Comparison of ENCODE assay signal across 8 cellular contexts in genomic region chr3:97763586-97764148, GRCh38. TPM values are rescaled to one million over a fixed set of nuclear protein-coding genes. Genes with fewer than 3 reads are reported as not detected.
A peak's percentile ranks its signal among the peaks of the same experiment; 100 is the strongest.
DNase-seq lines count a peak whose midpoint lies in the region; ATAC-seq and TF ChIP-seq lines count a peak whose summit lies in the region.

No MANE protein-coding gene starts in this region.

- no peak for TF ChIP-seq POLR2A in tibial nerve (IDR thresholded peaks at IDR 0.05)

- TF ChIP-seq EP300 in tibial nerve (IDR thresholded peaks at IDR 0.05) = no peak

- no peaks in the 10 kb centered on the region for H3K9me3 Mint-ChIP-seq in activated naive CD8-positive, alpha-beta T cell (ENCODE audit: low read depth)

- no peaks in the 10 kb centered on the region for H3K36me3 ChIP-seq in cardiac muscle cell
- H3K36me3 ChIP-seq in tibial nerve = peaks cover 0 to 2% (median 0%) of the 10 kb centered on the region in 3 donors

- H3K27me3 Mint-ChIP-seq in activated naive CD8-positive, alpha-beta T cell = peaks cover 2% of the 10 kb centered on the region

- peak in 1 of 2 donors; percentile 1 for DNase-seq in cardiac muscle cell (ENCODE audit: low read depth in 1 of 2, low spot score in 1 of 2)
- DNase-seq in cardiac septum (ENCODE audit: low spot score) = no peak
- DNase-seq in left kidney (ENCODE audit: low read depth, low spot score) = peak; percentile 29
- no peak for DNase-seq in tibial nerve (ENCODE audit: low spot score in 2 of 2)
- no peak for DNase-seq in GOT3 (lab: John Stamatoyannopoulos, UW)
- DNase-seq in stimulated activated CD4-positive, alpha-beta T cell treated with anti-CD3 and anti-CD28 coated beads, Interleukin-4, amount 100 ng/mL, for 1 hour = no peak

- peak overlapping the region; percentile 92 for H3K27ac Mint-ChIP-seq in activated naive CD8-positive, alpha-beta T cell

- H3K27ac ChIP-seq in cardiac muscle cell (peak overlapping the region; percentile 76), tibial nerve (peak overlapping the region; percentile 14 to 85 (median 52))

- no peaks in the 10 kb centered on the region for H3K27me3 ChIP-seq in cardiac muscle cell
- no peaks in the 10 kb centered on the region for H3K27me3 ChIP-seq in tibial nerve

- intact Hi-C loops in cardiac septum (cut with DNase I) = loop anchor here (5.0 to 10.0 kb wide), 2 partner anchors 59 to 761 kb away; partner anchors contain the start of genes CLDND1 and CRYBG3

- peaks cover 30% of the 10 kb centered on the region for H3K4me1 Mint-ChIP-seq in activated naive CD8-positive, alpha-beta T cell (ENCODE audit: low read depth)

- H3K4me1 ChIP-seq in cardiac muscle cell (ENCODE audit: low read depth) = peaks cover 12% of the 10 kb centered on the region
- H3K4me1 ChIP-seq in tibial nerve = peaks cover 0 to 24% (median 2%) of the 10 kb centered on the region in 4 donors

- no peaks in the 10 kb centered on the region for H3K9me3 ChIP-seq in cardiac muscle cell (ENCODE audit: low read depth)
- no peaks in the 10 kb centered on the region for H3K9me3 ChIP-seq in tibial nerve

- ATAC-seq in HG02642 (IDR thresholded peaks at IDR 0.05; ENCODE audit: poor library complexity, unreplicated experiment) = no peak

- TF ChIP-seq CTCF in cardiac muscle cell (IDR thresholded peaks at IDR 0.05; ENCODE audit: low read depth, low read length) (no peak), tibial nerve (IDR thresholded peaks at IDR 0.05) (no peak)

- H3K4me3 ChIP-seq in cardiac muscle cell = peak overlapping the region; percentile 89
- peak overlapping the region; percentile 60 to 84 (median 80) for H3K4me3 ChIP-seq in tibial nerve

- no peaks in the 10 kb centered on the region for H3K36me3 Mint-ChIP-seq in activated naive CD8-positive, alpha-beta T cell

- peak overlapping the region; percentile 98 for H3K4me3 Mint-ChIP-seq in activated naive CD8-positive, alpha-beta T cell

- WGBS in tibial nerve, 2 donors = 34 to 40% methylated on average over 11 of the region's 11 CpGs

RNA-seq across cellular contexts. Expression of gene ARL6, which starts 0.9 kb away (rescaled TPM):
- 4.3 and 6.0 TPM in 2 replicates for total RNA-seq in cardiac muscle cell
- polyA plus RNA-seq in cardiac muscle cell = 8.4 and 12.5 TPM in 2 replicates
- 3.5 TPM for total RNA-seq in cardiac septum
- 10 to 100 TPM in 3 of 4 donors, 1 to 10 TPM in 1; 7.6 to 18.6 (median 14.4) TPM for total RNA-seq in tibial nerve

RNA-seq across cellular contexts. Expression of gene CRYBG3, which starts 58.1 kb away (rescaled TPM):
- total RNA-seq in cardiac muscle cell (11.8 and 20.9 TPM in 2 replicates), cardiac septum (38.2 TPM), tibial nerve (10 to 100 TPM; 30.9 to 48.1 (median 32.1) TPM)
- polyA plus RNA-seq in cardiac muscle cell = 2.7 and 7.7 TPM in 2 replicates
